Comparison of ENCODE assay signal across 18 cellular contexts in genomic region chr2:217512259-217512658, GRCh38.
DNase-seq lines count a peak whose midpoint lies in the region; TF ChIP-seq lines count a peak whose summit lies in the region.
"Had no signal": no experiment of that assay in that cellular context is flagged by ENCODE, and none has a peak within 500 bp of the region (broad histone marks: within the 10 kb centered on the region; RNA-seq: fewer than 3 reads in every experiment).

No MANE protein-coding gene starts in this region.

- no peak overlapping the region for H2BK12ac ChIP-seq in neuronal stem cell (ENCODE audit: low read length)

- H3K79me2 ChIP-seq in GM23248 (ENCODE audit: insufficient read depth) (no peaks in the 10 kb centered on the region), SK-N-SH (ENCODE audit: insufficient read depth) (no peaks in the 10 kb centered on the region)

- H3K9ac ChIP-seq in GM23248 = no peak overlapping the region
- H3K9ac ChIP-seq in neuronal stem cell (ENCODE audit: low read depth, low read length, poor library complexity) = no peak overlapping the region
- no peak overlapping the region for H3K9ac ChIP-seq in SK-N-SH

- H3F3A ChIP-seq in GM23248 (ENCODE audit: insufficient read depth) (no peaks in the 10 kb centered on the region), SK-N-SH (replicated peaks; ENCODE audit: insufficient read depth) (no peaks in the 10 kb centered on the region)

- H3K27ac Mint-ChIP-seq in nephron (peak overlapping the region; percentile 6 to 70 (median 31)), Calu3 (ENCODE audit: unreplicated experiment) (no peak overlapping the region)
- H3K27ac Mint-ChIP-seq: B cell, IgD-negative memory B cell had no signal

- intact Hi-C loops in adrenal gland (cut with DNase I) = loop anchor here (5.0 to 10.0 kb wide), 3 partner anchors 200 to 827 kb away; no protein-coding TSS in a partner anchor
- intact Hi-C loops in Calu3 (cut with micrococcal nuclease; ENCODE audit: unreplicated experiment) = loop anchor here (5.0 kb wide), 2 partner anchors 350 to 995 kb away; no protein-coding TSS in a partner anchor

- H2BK15ac ChIP-seq in neuronal stem cell (ENCODE audit: low read length) = no peak overlapping the region

- no peak for TF ChIP-seq RAD21 in SK-N-SH (IDR thresholded peaks at IDR 0.05; ENCODE audit: low read length)

- H3K27ac ChIP-seq in GM23248 (no peak overlapping the region), adrenal gland (peak overlapping the region in 2 of 5 donors; percentile 35 to 70), neuronal stem cell (replicated peaks; ENCODE audit: low read length) (no peak overlapping the region), SK-N-SH (ENCODE audit: low read depth in 2 of 2, low read length in 1 of 2) (no peak overlapping the region)

- H3K79me1 ChIP-seq in neuronal stem cell (ENCODE audit: low read depth, low read length) = no peaks in the 10 kb centered on the region

- H3K36me3 Mint-ChIP-seq in nephron (ENCODE audit: low read depth) (no peaks in the 10 kb centered on the region), Calu3 (ENCODE audit: insufficient read depth, unreplicated experiment) (no peaks in the 10 kb centered on the region)
- H3K36me3 Mint-ChIP-seq: CD14-positive monocyte had no signal

- no peak overlapping the region for H3K4ac ChIP-seq in neuronal stem cell (ENCODE audit: low read length)

- BruUV-seq in Calu3 (replicated peaks; lab: Mats Ljungman, UMichigan) = no TSS peak

- no peak overlapping the region for H3K18ac ChIP-seq in neuronal stem cell (ENCODE audit: low read length)

- no peak for TF ChIP-seq CTCF in adrenal gland (IDR thresholded peaks at IDR 0.05)
- no peak for TF ChIP-seq CTCF in nephron (IDR thresholded peaks at IDR 0.05; ENCODE audit: unreplicated experiment in 3 of 3)
- no peak for TF ChIP-seq CTCF in SK-N-SH (IDR thresholded peaks at IDR 0.05)
- TF ChIP-seq CTCF in Calu3 (IDR thresholded peaks at IDR 0.05; ENCODE audit: unreplicated experiment) = no peak

- in situ Hi-C loops in GM23248 (cut with MboI) = loop anchor here (10.0 kb wide), 2 partner anchors 203 to 817 kb away; partner anchors contain the start of gene IGFBP5

- H4K8ac ChIP-seq in neuronal stem cell (ENCODE audit: low read depth, low read length) = no peak overlapping the region

- H3K27me3 Mint-ChIP-seq in nephron (ENCODE audit: low read depth) = no peaks in the 10 kb centered on the region
- H3K27me3 Mint-ChIP-seq in Calu3 (ENCODE audit: unreplicated experiment) = no peaks in the 10 kb centered on the region

- no peak for TF ChIP-seq EP300 in SK-N-SH (IDR thresholded peaks at IDR 0.05; ENCODE audit: borderline replicate concordance in 1 of 2, low read depth in 1 of 2, low read length in 1 of 2)

- no peak overlapping the region for H2BK120ac ChIP-seq in neuronal stem cell (ENCODE audit: low read depth, low read length)

- H2BK5ac ChIP-seq in neuronal stem cell (ENCODE audit: low read length) = no peak overlapping the region

- H3K27me3 ChIP-seq in GM23248 (replicated peaks; ENCODE audit: insufficient read depth) (no peaks in the 10 kb centered on the region), adrenal gland (no peaks in the 10 kb centered on the region), neuronal stem cell (ENCODE audit: control insufficient read depth in 3 of 3, insufficient read depth in 3 of 3, low read depth in 1 of 3, low read length in 3 of 3) (no peaks in the 10 kb centered on the region), SK-N-SH (ENCODE audit: insufficient read depth) (no peaks in the 10 kb centered on the region)
- H3K27me3 ChIP-seq: MG63 had no signal

- H3K9me2 ChIP-seq in GM23248 (ENCODE audit: insufficient read depth) = no peaks in the 10 kb centered on the region
- no peaks in the 10 kb centered on the region for H3K9me2 ChIP-seq in SK-N-SH

- H3K23ac ChIP-seq in neuronal stem cell (ENCODE audit: low read depth, low read length, poor library complexity) = no peak overlapping the region

- H3K36me3 ChIP-seq in GM23248 (ENCODE audit: low read depth) (no peaks in the 10 kb centered on the region), adrenal gland (replicated peaks in 1 of 2) (no peaks in the 10 kb centered on the region), neuronal stem cell (replicated peaks in 1 of 2; ENCODE audit: control insufficient read depth in 2 of 2, insufficient read depth in 2 of 2, low read length in 2 of 2) (no peaks in the 10 kb centered on the region), SK-N-SH (replicated peaks in 1 of 2; ENCODE audit: control insufficient read depth in 1 of 2, insufficient read depth in 2 of 2, low read length in 1 of 2) (no peaks in the 10 kb centered on the region)
- H3K36me3 ChIP-seq: MG63 had no signal

- 86% methylated on average over 1 of the region's 1 CpG for WGBS in GM23248 (ENCODE audit: low coverage in 1 of 2, low lambda C conversion rate in 2 of 2, missing lambda C conversion rate in 2 of 2), 2 experiments
- 8 to 40% (median 20%) methylated on average over 1 of the region's 1 CpG for WGBS in adrenal gland, 4 donors
- no CpG with 5 or more reads among the region's 1 CpG for WGBS in neuronal stem cell (ENCODE audit: extremely low coverage in 2 of 2, insufficient read length in 2 of 2, insufficient replicate concordance in 1 of 2), 2 donors
- WGBS in SK-N-SH (ENCODE audit: low lambda C conversion rate) = 60% methylated on average over 1 of the region's 1 CpG

- H4K20me1 ChIP-seq in GM23248 (ENCODE audit: insufficient read depth) = no peaks in the 10 kb centered on the region
- H4K20me1 ChIP-seq in SK-N-SH (ENCODE audit: insufficient read depth) = no peaks in the 10 kb centered on the region

- H2AK5ac ChIP-seq in neuronal stem cell (ENCODE audit: low read depth, low read length) = no peak overlapping the region

- TF ChIP-seq POLR2A in adrenal gland (IDR thresholded peaks at IDR 0.05) = no peak

- no peak overlapping the region for H4K91ac ChIP-seq in neuronal stem cell (ENCODE audit: low read depth, low read length, poor library complexity)

- H3K9me3 ChIP-seq in GM23248 (ENCODE audit: low read depth) (no peaks in the 10 kb centered on the region), adrenal gland (replicated peaks in 1 of 3) (no peaks in the 10 kb centered on the region), neuronal stem cell (replicated peaks in 1 of 2; ENCODE audit: control insufficient read depth in 2 of 2, insufficient read depth in 1 of 2, low read depth in 1 of 2, low read length in 2 of 2) (peaks cover 0 to 2% of the 10 kb centered on the region in 2 donors), SK-N-SH (no peaks in the 10 kb centered on the region)
- H3K9me3 ChIP-seq: MG63 had no signal

- H3K9me3 Mint-ChIP-seq in nephron = no peaks in the 10 kb centered on the region
- peaks cover 3% of the 10 kb centered on the region for H3K9me3 Mint-ChIP-seq in Calu3 (ENCODE audit: low read depth, unreplicated experiment)

- H2AFZ ChIP-seq in GM23248 (no peak overlapping the region), neuronal stem cell (ENCODE audit: low read length) (no peak overlapping the region), SK-N-SH (ENCODE audit: low read depth) (no peak overlapping the region)

- peak; percentile 13 for DNase-seq in AG08396 (ENCODE audit: low spot score)
- DNase-seq in GM23248 = peak; percentile 44
- DNase-seq in adrenal gland = peak; percentile 22 to 63 (median 29)
- no peak for DNase-seq in neuronal stem cell (ENCODE audit: low spot score)
- DNase-seq in SK-N-SH = no peak
- no peak for DNase-seq in Calu3
- DNase-seq: DMS79, GOT3, MG63, NCI-H1417, NCI-H187 treated with DMSO at 0.1 percent for 48 hours, NCI-H2107, NCI-H446 treated with DMSO at 0.1 percent for 48 hours, NCI-H526 treated with DMSO at 0.1 percent for 48 hours had no signal

- peak overlapping the region in 1 of 3 experiments; percentile 1 for H3K4me3 Mint-ChIP-seq in nephron
- H3K4me3 Mint-ChIP-seq in Calu3 (ENCODE audit: low read depth, unreplicated experiment) = no peak overlapping the region
- H3K4me3 Mint-ChIP-seq: B cell, CD14-positive monocyte had no signal

- no peak overlapping the region for H3K4me3 ChIP-seq in GM23248
- H3K4me3 ChIP-seq in adrenal gland = no peak overlapping the region
- no peak overlapping the region for H3K4me3 ChIP-seq in neuronal stem cell (ENCODE audit: low read length in 2 of 2)
- no peak overlapping the region for H3K4me3 ChIP-seq in SK-N-SH (ENCODE audit: low read depth in 2 of 2, low read length in 1 of 2)
- H3K4me3 ChIP-seq: MG63 had no signal

- peaks cover 37% of the 10 kb centered on the region for H3K4me1 Mint-ChIP-seq in nephron
- peaks cover 39% of the 10 kb centered on the region for H3K4me1 Mint-ChIP-seq in Calu3 (ENCODE audit: low read depth, unreplicated experiment)
- H3K4me1 Mint-ChIP-seq: B cell had no signal

- CTCF ChIA-PET in SK-N-SH (lab: Yijun Ruan, JAX) (interaction anchor here (2.0 to 3.7 kb wide), 6 partner anchors 139 to 846 kb away, joined by 11 to 74 read pairs (median 14); partner anchors contain the start of gene IGFBP5), Calu3 (lab: Charles Lee) (interaction anchor here (0.7 kb wide), 1 partner anchor 331 kb away, joined by 4 read pairs; no protein-coding TSS in a partner anchor)

- no peak overlapping the region for H3K14ac ChIP-seq in neuronal stem cell (ENCODE audit: low read length)

- H3K4me1 ChIP-seq in GM23248 (ENCODE audit: insufficient read depth) = peaks cover 14% of the 10 kb centered on the region
- H3K4me1 ChIP-seq in adrenal gland (replicated peaks in 1 of 2) = peaks cover 10 to 41% of the 10 kb centered on the region in 2 donors
- H3K4me1 ChIP-seq in neuronal stem cell (ENCODE audit: control insufficient read depth in 2 of 2, insufficient read depth in 1 of 2, low read depth in 1 of 2, low read length in 2 of 2) = peaks cover 2 to 10% of the 10 kb centered on the region in 2 donors
- peaks cover 8 to 11% of the 10 kb centered on the region in 2 experiments; a peak in 3 of 4 replicates for H3K4me1 ChIP-seq in SK-N-SH (ENCODE audit: control insufficient read depth in 1 of 2, insufficient read depth in 2 of 2, low read depth in 1 of 2, low read length in 1 of 2)

- H3K4me2 ChIP-seq in GM23248 (ENCODE audit: unreplicated experiment) (no peak overlapping the region), neuronal stem cell (ENCODE audit: insufficient read depth, low read length, poor library complexity, severe bottlenecking) (no peak overlapping the region), SK-N-SH (no peak overlapping the region)

- POLR2A ChIA-PET in SK-N-SH (lab: Yijun Ruan, JAX) = no interaction called here

TF ChIP-seq in SK-N-SH, 30 proteins besides CTCF, POLR2A, EP300 and RAD21:
- TF ChIP-seq SIN3A (IDR thresholded peaks at IDR 0.05; ENCODE audit: borderline replicate concordance, low read depth, low read length) = no peak
- TF ChIP-seq RXRA (IDR thresholded peaks at IDR 0.05; ENCODE audit: borderline replicate concordance, low read depth) = no peak
- no peak for TF ChIP-seq FOSL2 (IDR thresholded peaks at IDR 0.05; ENCODE audit: borderline replicate concordance, low read depth)
- no peak for TF ChIP-seq CHD2 (IDR thresholded peaks at IDR 0.05; ENCODE audit: low read length, partially characterized antibody)
- no peak for TF ChIP-seq GABPA (IDR thresholded peaks at IDR 0.05; ENCODE audit: low read depth)

Comparison
In these comparisons a context has a peak if more than half of its experiments do, and no peak if none do; other contexts are left out.
1. DNase-seq: peak in AG08396 (single experiment), GM23248 (single experiment) and adrenal gland (7 of 7); none in neuronal stem cell (single experiment), SK-N-SH (single experiment) and Calu3 (single experiment).